ENCODE assay signal across 26 cellular contexts in the genomic region with DNA sequence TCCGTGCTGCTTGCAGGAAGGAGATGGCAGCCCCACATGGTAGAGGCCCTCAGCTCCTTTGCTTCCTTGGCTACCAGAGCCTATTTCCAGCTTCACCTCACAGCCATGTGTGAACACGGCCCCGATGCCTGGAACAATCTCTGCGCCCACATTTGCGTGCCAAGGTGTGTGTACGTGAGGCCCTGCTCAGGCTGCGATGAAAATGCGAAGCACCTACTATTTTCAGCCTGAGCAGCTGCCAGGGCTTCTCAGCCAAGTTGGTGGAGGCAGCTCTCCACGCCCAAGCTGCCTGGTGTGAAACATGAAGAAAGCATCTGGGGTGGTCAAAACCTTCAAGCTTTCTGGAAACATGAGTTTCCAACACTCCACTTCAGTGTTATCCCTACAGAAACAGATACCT.
DNase-seq lines count a peak whose midpoint lies in the region; ATAC-seq, FAIRE-seq and TF ChIP-seq lines count a peak whose summit lies in the region.
"Had no signal": no experiment of that assay in that cellular context is flagged by ENCODE, and none has a peak within 500 bp of the region (broad histone marks: within the 10 kb centered on the region; RNA-seq: fewer than 3 reads in every experiment).

No MANE protein-coding gene starts in this region.

- H3K9me3 ChIP-seq in gastrocnemius medialis (no peaks in the 10 kb centered on the region), Karpas-422 (ENCODE audit: low read length) (no peaks in the 10 kb centered on the region)
- H3K9me3 ChIP-seq: SJSA1 had no signal

- H3K4me1 ChIP-seq in gastrocnemius medialis = peaks cover 35 to 40% of the 10 kb centered on the region in 2 donors
- no peaks in the 10 kb centered on the region for H3K4me1 ChIP-seq in Karpas-422 (ENCODE audit: low read length)
- H3K4me1 ChIP-seq: SJSA1 had no signal

- H3K9me2 ChIP-seq in Karpas-422 (replicated peaks; ENCODE audit: insufficient read depth, low read length) = no peaks in the 10 kb centered on the region

- no peak for TF ChIP-seq POLR2A in gastrocnemius medialis (IDR thresholded peaks at IDR 0.05)

- H3K9ac ChIP-seq in Karpas-422 (ENCODE audit: low read length) = no peak overlapping the region
- H3K9ac ChIP-seq: GM23248 had no signal

- H3K27me3 ChIP-seq in gastrocnemius medialis (no peaks in the 10 kb centered on the region), Karpas-422 (ENCODE audit: low read length) (no peaks in the 10 kb centered on the region)
- H3K27me3 ChIP-seq: SJSA1 had no signal

- no peak for TF ChIP-seq CTCF in gastrocnemius medialis (IDR thresholded peaks at IDR 0.05 in 4 of 5, conservative IDR thresholded peaks at IDR 0.05 in 1 of 5)

- FAIRE-seq in HTR-8/SVneo (lab: Jason Lieb, UNC) = no peak
- FAIRE-seq: GM12891 had no signal

- no peaks in the 10 kb centered on the region for H3K79me2 ChIP-seq in Karpas-422 (ENCODE audit: low read length)

- no peaks in the 10 kb centered on the region for H3K36me3 ChIP-seq in gastrocnemius medialis
- no peaks in the 10 kb centered on the region for H3K36me3 ChIP-seq in Karpas-422 (ENCODE audit: insufficient read depth, low read length)
- H3K36me3 ChIP-seq: SJSA1 had no signal

- intact Hi-C loops in Right ventricle myocardium inferior (cut with DNase I) (loop anchor here (2.0 to 5.0 kb wide), 3 partner anchors 68 to 104 kb away; no protein-coding TSS in a partner anchor), cardiac septum (cut with DNase I) (no loop called here), gastrocnemius medialis (cut with DNase I; ENCODE audit: low total_unique reads) (no loop called here)

- no peak overlapping the region for H2AFZ ChIP-seq in Karpas-422 (ENCODE audit: low read length)
- H2AFZ ChIP-seq: GM23248 had no signal

- ATAC-seq in Right ventricle myocardium inferior = peak; percentile 56
- ATAC-seq in gastrocnemius medialis = peak; percentile 25 to 29
- ATAC-seq: CD8-positive, alpha-beta T cell; Panc1 had no signal

- H3K4me2 ChIP-seq in Karpas-422 (ENCODE audit: low read depth, low read length, poor library complexity, severe bottlenecking) = no peak overlapping the region

- no peak overlapping the region for H3K4me3 ChIP-seq in gastrocnemius medialis
- H3K4me3 ChIP-seq in Karpas-422 (ENCODE audit: low read length) = no peak overlapping the region
- H3K4me3 ChIP-seq: GM23248, SJSA1 had no signal

- H3K27ac ChIP-seq in gastrocnemius medialis (peak overlapping the region; percentile 89 to 93 (median 92)), Karpas-422 (ENCODE audit: low read length) (no peak overlapping the region)
- H3K27ac ChIP-seq: 22Rv1, GM23248, SJSA1 had no signal

- DNase-seq in Right ventricle myocardium inferior (ENCODE audit: missing footprints) (no peak), cardiac septum (ENCODE audit: low spot score) (no peak), middle frontal gyrus (ENCODE audit: extremely low spot score, low spot score) (peak; percentile 25), gastrocnemius medialis (peak; percentile 44 to 70), Karpas-422 (no peak), HTR-8/SVneo (ENCODE audit: insufficient read length, low spot score) (no peak), NCI-H2029 (lab: John Stamatoyannopoulos, UW) (no peak), AML-193 (lab: John Stamatoyannopoulos, UW) (no peak)
- DNase-seq: ACHN; C1 segment of cervical spinal cord; CD8-positive, alpha-beta T cell; DMS153; GM23248; H9; HFFc6; KBM-7; NCI-H1092; NCI-H1436; NCI-H187 treated with DMSO at 0.1 percent for 48 hours; NCI-H2227 treated with DMSO at 0.1 percent for 48 hours; NCI-H510A treated with DMSO at 0.1 percent for 48 hours; NCI-H748 treated with DMSO at 0.1 percent for 48 hours had no signal

- H4K20me1 ChIP-seq in Karpas-422 (ENCODE audit: insufficient read depth, low read depth, low read length) = no peaks in the 10 kb centered on the region

- in situ Hi-C loops in gastrocnemius medialis (cut with MboI; ENCODE audit: low sequenced_read_pairs in 4 of 4) = no loop called here

Comparison
In these comparisons a context has a peak if more than half of its experiments do, and no peak if none do; other contexts are left out.
1. DNase-seq: peak in middle frontal gyrus (single experiment) and gastrocnemius medialis (2 of 2); none in Right ventricle myocardium inferior (single experiment), cardiac septum (single experiment), Karpas-422 (single experiment), HTR-8/SVneo (single experiment), NCI-H2029 (single experiment) and AML-193 (0 of 2).